ENCODE assay signal across 12 cellular contexts in the genomic region with DNA sequence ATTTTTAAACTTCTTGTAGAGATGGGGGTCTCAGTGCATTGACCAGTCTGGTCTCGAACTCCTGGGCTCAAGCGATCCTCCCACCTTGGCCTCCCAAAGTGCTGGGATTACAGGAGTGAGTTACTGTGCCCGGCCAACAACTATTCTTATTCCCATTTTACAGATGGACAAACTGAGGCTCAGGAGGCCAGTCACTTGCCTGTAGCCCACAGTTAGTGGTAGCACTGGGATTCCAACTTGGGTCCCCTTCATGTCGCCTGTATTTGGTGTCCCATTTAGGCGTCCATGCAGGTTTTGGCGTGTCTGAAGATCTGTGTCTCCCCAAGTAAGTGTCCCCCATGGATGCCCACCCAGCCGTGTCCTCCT. TPM values are rescaled to one million over a fixed set of nuclear protein-coding genes. Genes with fewer than 3 reads are reported as not detected.
DNase-seq lines count a peak whose midpoint lies in the region; ATAC-seq, FAIRE-seq and TF ChIP-seq lines count a peak whose summit lies in the region.
"Had no signal": no experiment of that assay in that cellular context is flagged by ENCODE, and none has a peak within 500 bp of the region (broad histone marks: within the 10 kb centered on the region; RNA-seq: fewer than 3 reads in every experiment).

No MANE protein-coding gene starts in this region.

- H3K4me3 ChIP-seq in endothelial cell of umbilical vein (replicated peaks in 1 of 3; ENCODE audit: insufficient read depth in 1 of 3, low read depth in 1 of 3, low read length in 3 of 3) (no peak overlapping the region), muscle layer of colon (ENCODE audit: low read depth in 1 of 2, low read length in 2 of 2) (peak overlapping the region; percentile 68 to 80), tibial nerve (peak overlapping the region in 2 of 4 donors; percentile 66 to 89)
- H3K4me3 ChIP-seq: body of pancreas had no signal

- 68 to 73% methylated on average over 7 of the region's 7 CpGs for WGBS in tibial nerve, 2 donors

- no peak for ATAC-seq in T-helper 17 cell

- H3K4me1 Mint-ChIP-seq in T-helper 17 cell, result peaks cover 17% of the 10 kb centered on the region

- H3K36me3 ChIP-seq in endothelial cell of umbilical vein (ENCODE audit: control insufficient read depth in 2 of 2, extremely low read depth in 1 of 2, insufficient read depth in 2 of 2, low read length in 2 of 2) (peaks cover 2 to 6% of the 10 kb centered on the region in 2 experiments), muscle layer of colon (ENCODE audit: insufficient read depth, low read length) (peaks cover 14% of the 10 kb centered on the region), tibial nerve (peaks cover 0 to 9% (median 0%) of the 10 kb centered on the region in 3 donors)

- TF ChIP-seq CTCF in endothelial cell of umbilical vein (IDR thresholded peaks at IDR 0.05; ENCODE audit: extremely low read depth in 1 of 2, insufficient read depth in 1 of 2, low read depth in 1 of 2, low read length in 2 of 2) (no peak), tibial nerve (IDR thresholded peaks at IDR 0.05) (no peak), GM10266 (IDR thresholded peaks at IDR 0.05; ENCODE audit: control insufficient read depth, insufficient read depth, low read depth, missing control alignments) (no peak)

- dilution Hi-C loops in endothelial cell of umbilical vein (cut with MboI; ENCODE audit: extremely low pct_ligation_motif_present, low sequenced_read_pairs), result no loop called here

- H3K4me3 Mint-ChIP-seq in T-helper 17 cell, result peak overlapping the region; percentile 41

- peak overlapping the region; percentile 73 for H3K27ac ChIP-seq in endothelial cell of umbilical vein (ENCODE audit: insufficient read depth, low read depth, low read length)
- H3K27ac ChIP-seq in muscle layer of colon (ENCODE audit: low read depth, low read length), result peak overlapping the region; percentile 94
- peak overlapping the region; percentile 87 to 99 (median 94) for H3K27ac ChIP-seq in tibial nerve

- peaks cover 37% of the 10 kb centered on the region for H3K79me2 ChIP-seq in endothelial cell of umbilical vein (ENCODE audit: control insufficient read depth, insufficient read depth, low read length)

- no peak for TF ChIP-seq POLR2A in endothelial cell of umbilical vein (IDR thresholded peaks at IDR 0.05; ENCODE audit: low read depth, low read length)
- TF ChIP-seq POLR2A in tibial nerve (IDR thresholded peaks at IDR 0.05), result no peak

- DNase-seq in T-helper 17 cell (no peak), endothelial cell of umbilical vein (ENCODE audit: low read depth, low spot score) (no peak), tibial nerve (ENCODE audit: low spot score in 2 of 2) (no peak), NCI-H2196 treated with DMSO at 0.1 percent for 48 hours (lab: John Stamatoyannopoulos, UW; ENCODE audit: unreplicated experiment) (no peak), GM10266 (ENCODE audit: extremely low spot score) (no peak), HuH-7.5 (ENCODE audit: low spot score) (no peak), NCI-H526 (lab: John Stamatoyannopoulos, UW) (no peak)
- DNase-seq: activated CD4-positive, alpha-beta T cell treated with anti-CD3 and anti-CD28 coated beads, Interleukin-2, amount 50 U/mL, for 1 hour; GDM1; NCI-H1417 had no signal

- POLR2A ChIA-PET in endothelial cell of umbilical vein (lab: Charles Lee), result interaction anchor here (1.3 kb wide), 2 partner anchors 14 to 21 kb away, joined by 3 to 5 read pairs; no protein-coding TSS in a partner anchor

- H3K27me3 ChIP-seq in endothelial cell of umbilical vein (ENCODE audit: control insufficient read depth in 2 of 2, insufficient read depth in 2 of 2, low read length in 2 of 2) (no peaks in the 10 kb centered on the region), muscle layer of colon (ENCODE audit: control insufficient read depth in 1 of 2, insufficient read depth in 2 of 2, low read length in 2 of 2) (no peaks in the 10 kb centered on the region), tibial nerve (no peaks in the 10 kb centered on the region)

- CTCF ChIA-PET in endothelial cell of umbilical vein (lab: Charles Lee), result interaction anchor here (1.2 to 5.4 kb wide), 3 partner anchors 14 to 44 kb away, joined by 3 to 50 read pairs (median 24); no protein-coding TSS in a partner anchor

- intact Hi-C loops in endothelial cell of umbilical vein (cut with micrococcal nuclease), result no loop called here

- no peak for FAIRE-seq in endothelial cell of umbilical vein (lab: Jason Lieb, UNC)

- H3K4me2 ChIP-seq in endothelial cell of umbilical vein (ENCODE audit: insufficient read depth, low read length), result no peak overlapping the region

- peaks cover 28% of the 10 kb centered on the region for H3K4me1 ChIP-seq in endothelial cell of umbilical vein (ENCODE audit: control insufficient read depth, extremely low read depth, insufficient read depth, low read length)
- peaks cover 33% of the 10 kb centered on the region for H3K4me1 ChIP-seq in muscle layer of colon (ENCODE audit: insufficient read depth, low read length)
- H3K4me1 ChIP-seq in tibial nerve, result peaks cover 0 to 51% (median 19%) of the 10 kb centered on the region in 4 donors

- no peak overlapping the region for H3K27ac Mint-ChIP-seq in T-helper 17 cell

- H3K27me3 Mint-ChIP-seq in T-helper 17 cell, result peaks cover 46% of the 10 kb centered on the region

- TF ChIP-seq EP300 in tibial nerve (IDR thresholded peaks at IDR 0.05), result no peak

- H3K9ac ChIP-seq in endothelial cell of umbilical vein (replicated peaks; ENCODE audit: extremely low read depth, insufficient read depth, low read length) (no peak overlapping the region), muscle layer of colon (ENCODE audit: low read length) (peak overlapping the region; percentile 96)

- no peaks in the 10 kb centered on the region for H3K9me1 ChIP-seq in endothelial cell of umbilical vein (replicated peaks; ENCODE audit: control insufficient read depth, extremely low read depth, insufficient read depth, low read length)

- no peaks in the 10 kb centered on the region for H4K20me1 ChIP-seq in endothelial cell of umbilical vein (replicated peaks; ENCODE audit: control insufficient read depth, extremely low read depth, insufficient read depth, low read length)

- peak overlapping the region; percentile 73 for H2AFZ ChIP-seq in endothelial cell of umbilical vein (ENCODE audit: low read depth, low read length)

- H3K9me3 ChIP-seq in T-helper 17 cell (ENCODE audit: control insufficient read depth, low read length, poor library complexity, severe bottlenecking) (no peaks in the 10 kb centered on the region), endothelial cell of umbilical vein (replicated peaks; ENCODE audit: control insufficient read depth, insufficient read depth, low read length) (no peaks in the 10 kb centered on the region), muscle layer of colon (ENCODE audit: low read length) (no peaks in the 10 kb centered on the region), tibial nerve (no peaks in the 10 kb centered on the region)
- H3K9me3 ChIP-seq: body of pancreas had no signal

- BruUV-seq in endothelial cell of umbilical vein (replicated peaks; lab: Mats Ljungman, UMichigan), result no TSS peak

- peaks cover 8% of the 10 kb centered on the region for H3K36me3 Mint-ChIP-seq in T-helper 17 cell (ENCODE audit: low read depth)

TF ChIP-seq in endothelial cell of umbilical vein, 7 proteins besides CTCF, POLR2A, EP300 and RAD21 (continues in another document):
- no peak for TF ChIP-seq EZH2 (IDR thresholded peaks at IDR 0.05; ENCODE audit: borderline replicate concordance, low read depth, low read length, severe bottlenecking)
- TF ChIP-seq, protein P1, sequence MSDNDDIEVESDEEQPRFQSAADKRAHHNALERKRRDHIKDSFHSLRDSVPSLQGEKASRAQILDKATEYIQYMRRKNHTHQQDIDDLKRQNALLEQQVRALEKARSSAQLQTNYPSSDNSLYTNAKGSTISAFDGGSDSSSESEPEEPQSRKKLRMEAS (IDR thresholded peaks at IDR 0.05; ENCODE audit: insufficient read depth, insufficient read length), result no peak
- TF ChIP-seq JUN (IDR thresholded peaks at IDR 0.05; ENCODE audit: borderline replicate concordance, insufficient read depth, insufficient read length, low read depth), result no peak
- no peak for TF ChIP-seq MYC (IDR thresholded peaks at IDR 0.05; ENCODE audit: low read depth, low read length)

RNA-seq across cellular contexts. Expression of a gene that starts 0.8 kb away (rescaled TPM):
- total RNA-seq in T-helper 17 cell, result under 1 TPM; 0.22 to 0.44 TPM
- total RNA-seq in endothelial cell of umbilical vein, result 151 and 172 TPM in 2 replicates
- polyA plus RNA-seq in endothelial cell of umbilical vein, result 86.9 and 89.8 TPM in 2 replicates
- polyA plus RNA-seq in endothelial cell of umbilical vein (2011; cell fraction: cytosol; rRNA removed), result 66.9 and 73.8 TPM in 2 replicates
- 57.1 and 65.8 TPM in 2 replicates for polyA plus RNA-seq in endothelial cell of umbilical vein (2011; cell fraction: nucleus; rRNA removed)
- polyA plus RNA-seq in endothelial cell of umbilical vein (2012), result 110 and 151 TPM in 2 replicates
- 270 and 327 TPM in 2 replicates for polyA minus RNA-seq in endothelial cell of umbilical vein
- 37.0 TPM for polyA minus RNA-seq in endothelial cell of umbilical vein (2011; cell fraction: cytosol; rRNA and poly(A)+ RNA removed)
- 64.7 and 67.8 TPM in 2 replicates for polyA minus RNA-seq in endothelial cell of umbilical vein (2011; cell fraction: nucleus; rRNA and poly(A)+ RNA removed)
- 100 to 1,000 TPM in 1 of 4 donors, 10 to 100 TPM in 3; 72.0 to 110 (median 88.5) TPM for total RNA-seq in tibial nerve

RNA-seq across cellular contexts. Expression of a gene that starts 25.2 kb away (rescaled TPM):
- 1 to 10 TPM in 1 of 2 donors, under 1 TPM in 1; 0.75 to 1.1 TPM for total RNA-seq in T-helper 17 cell
- total RNA-seq in endothelial cell of umbilical vein, result 1.6 and 4.5 TPM in 2 replicates
- 0.98 and 1.0 TPM in 2 replicates for polyA plus RNA-seq in endothelial cell of umbilical vein
- polyA plus RNA-seq in endothelial cell of umbilical vein (2011; cell fraction: cytosol; rRNA removed), result 0.97 and 1.1 TPM in 2 replicates
- 0.76 and 1.2 TPM in 2 replicates for polyA plus RNA-seq in endothelial cell of umbilical vein (2011; cell fraction: nucleus; rRNA removed)
- polyA plus RNA-seq in endothelial cell of umbilical vein (2012), result 1.1 and 3.4 TPM in 2 replicates
- polyA minus RNA-seq in endothelial cell of umbilical vein, result 0.22 and 0.70 TPM in 2 replicates
- polyA minus RNA-seq in endothelial cell of umbilical vein (2011; cell fraction: cytosol; rRNA and poly(A)+ RNA removed), result 2.9 TPM
- 0.63 TPM in 2 replicates for polyA minus RNA-seq in endothelial cell of umbilical vein (2011; cell fraction: nucleus; rRNA and poly(A)+ RNA removed)
- 1 to 10 TPM in 1 of 4 donors, under 1 TPM in 3; 0.42 to 1.4 (median 0.63) TPM for total RNA-seq in tibial nerve

RNA-seq across cellular contexts. Expression of a gene that starts 45.9 kb away (rescaled TPM):
- total RNA-seq in T-helper 17 cell, result 100 to 1,000 TPM; 316 to 329 TPM
- 261 TPM in 2 replicates for total RNA-seq in endothelial cell of umbilical vein
- 80.5 and 83.2 TPM in 2 replicates for polyA plus RNA-seq in endothelial cell of umbilical vein
- 57.0 and 68.8 TPM in 2 replicates for polyA plus RNA-seq in endothelial cell of umbilical vein (2011; cell fraction: cytosol; rRNA removed)
- 81.0 and 83.8 TPM in 2 replicates for polyA plus RNA-seq in endothelial cell of umbilical vein (2011; cell fraction: nucleus; rRNA removed)
- polyA plus RNA-seq in endothelial cell of umbilical vein (2012), result 144 and 151 TPM in 2 replicates
- 83.4 and 89.8 TPM in 2 replicates for polyA minus RNA-seq in endothelial cell of umbilical vein
- polyA minus RNA-seq in endothelial cell of umbilical vein (2011; cell fraction: cytosol; rRNA and poly(A)+ RNA removed), result 23.2 TPM
- 80.5 and 86.2 TPM in 2 replicates for polyA minus RNA-seq in endothelial cell of umbilical vein (2011; cell fraction: nucleus; rRNA and poly(A)+ RNA removed)
- total RNA-seq in tibial nerve, result 100 to 1,000 TPM; 136 to 163 (median 146) TPM

Comparison
In these comparisons a context has a peak if more than half of its experiments do, and no peak if none do; other contexts are left out.
1. H3K4me3 ChIP-seq: peak in muscle layer of colon (2 of 2); none in endothelial cell of umbilical vein (0 of 3).
2. RNA of a gene that starts 0.8 kb away (total RNA-seq): 151 to 172 TPM in endothelial cell of umbilical vein and 72.0 to 110 TPM in tibial nerve; 0.22 to 0.44 TPM in T-helper 17 cell; every median in the first group is over 10 times any median in the second.
3. Peak in every context shown above with its lines, with median percentiles within 50 percentile points of each other: H3K27ac ChIP-seq.